1 cellular context compared by ENCODE assay signal in genomic region chr14:75831455-75831854, GRCh38.
A peak's percentile ranks its signal among the peaks of the same experiment; 100 is the strongest.
TF ChIP-seq lines count a peak whose summit lies in the region.

No MANE protein-coding gene starts in this region.

TF ChIP-seq in K562, 482 proteins besides CTCF, POLR2A, EP300 and RAD21 (continued from another document and continues in another):
- no peak for TF ChIP-seq TRIM25 (IDR thresholded peaks at IDR 0.05; ENCODE audit: borderline replicate concordance)
- no peak for TF ChIP-seq HOMEZ (CRISPR knock-in tag; IDR thresholded peaks at IDR 0.05)
- TF ChIP-seq HCFC1 (IDR thresholded peaks at IDR 0.05; ENCODE audit: low read depth, low read length) = 0 out of 2 replicates have a peak, but pooled peaks have one; percentile 13
- no peak for TF ChIP-seq SNAPC5 (CRISPR knock-in tag; IDR thresholded peaks at IDR 0.05)
- TF ChIP-seq, protein P1, sequence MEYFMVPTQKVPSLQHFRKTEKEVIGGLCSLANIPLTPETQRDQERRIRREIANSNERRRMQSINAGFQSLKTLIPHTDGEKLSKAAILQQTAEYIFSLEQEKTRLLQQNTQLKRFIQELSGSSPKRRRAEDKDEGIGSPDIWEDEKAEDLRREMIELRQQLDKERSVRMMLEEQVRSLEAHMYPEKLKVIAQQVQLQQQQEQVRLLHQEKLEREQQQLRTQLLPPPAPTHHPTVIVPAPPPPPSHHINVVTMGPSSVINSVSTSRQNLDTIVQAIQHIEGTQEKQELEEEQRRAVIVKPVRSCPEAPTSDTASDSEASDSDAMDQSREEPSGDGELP (CRISPR knock-in tag; IDR thresholded peaks at IDR 0.05; ENCODE audit: borderline replicate concordance) = peak; percentile 31; the same call in 1 of the 2 replicates
- no peak for TF ChIP-seq GATA2 (CRISPR knock-in tag; IDR thresholded peaks at IDR 0.05)
- no peak for TF ChIP-seq HNRNPLL (IDR thresholded peaks at IDR 0.05; ENCODE audit: low read depth, low read length, poor library complexity, severe bottlenecking)
- 0 out of 4 replicates have a peak, but pooled peaks of 1 of the 2 experiments have one; percentile 4 for TF ChIP-seq FOXK2 (conservative IDR thresholded peaks at IDR 0.05 in 1 of 2, IDR thresholded peaks at IDR 0.05 in 1 of 2; ENCODE audit: low read depth in 2 of 2)
- TF ChIP-seq, protein P2, sequence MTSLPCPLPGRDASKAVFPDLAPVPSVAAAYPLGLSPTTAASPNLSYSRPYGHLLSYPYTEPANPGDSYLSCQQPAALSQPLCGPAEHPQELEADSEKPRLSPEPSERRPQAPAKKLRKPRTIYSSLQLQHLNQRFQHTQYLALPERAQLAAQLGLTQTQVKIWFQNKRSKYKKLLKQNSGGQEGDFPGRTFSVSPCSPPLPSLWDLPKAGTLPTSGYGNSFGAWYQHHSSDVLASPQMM (CRISPR knock-in tag; IDR thresholded peaks at IDR 0.05) = no peak
- TF ChIP-seq, protein P3, sequence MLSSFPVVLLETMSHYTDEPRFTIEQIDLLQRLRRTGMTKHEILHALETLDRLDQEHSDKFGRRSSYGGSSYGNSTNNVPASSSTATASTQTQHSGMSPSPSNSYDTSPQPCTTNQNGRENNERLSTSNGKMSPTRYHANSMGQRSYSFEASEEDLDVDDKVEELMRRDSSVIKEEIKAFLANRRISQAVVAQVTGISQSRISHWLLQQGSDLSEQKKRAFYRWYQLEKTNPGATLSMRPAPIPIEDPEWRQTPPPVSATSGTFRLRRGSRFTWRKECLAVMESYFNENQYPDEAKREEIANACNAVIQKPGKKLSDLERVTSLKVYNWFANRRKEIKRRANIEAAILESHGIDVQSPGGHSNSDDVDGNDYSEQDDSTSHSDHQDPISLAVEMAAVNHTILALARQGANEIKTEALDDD (IDR thresholded peaks at IDR 0.05) = peak; percentile 72
- TF ChIP-seq, protein P4, sequence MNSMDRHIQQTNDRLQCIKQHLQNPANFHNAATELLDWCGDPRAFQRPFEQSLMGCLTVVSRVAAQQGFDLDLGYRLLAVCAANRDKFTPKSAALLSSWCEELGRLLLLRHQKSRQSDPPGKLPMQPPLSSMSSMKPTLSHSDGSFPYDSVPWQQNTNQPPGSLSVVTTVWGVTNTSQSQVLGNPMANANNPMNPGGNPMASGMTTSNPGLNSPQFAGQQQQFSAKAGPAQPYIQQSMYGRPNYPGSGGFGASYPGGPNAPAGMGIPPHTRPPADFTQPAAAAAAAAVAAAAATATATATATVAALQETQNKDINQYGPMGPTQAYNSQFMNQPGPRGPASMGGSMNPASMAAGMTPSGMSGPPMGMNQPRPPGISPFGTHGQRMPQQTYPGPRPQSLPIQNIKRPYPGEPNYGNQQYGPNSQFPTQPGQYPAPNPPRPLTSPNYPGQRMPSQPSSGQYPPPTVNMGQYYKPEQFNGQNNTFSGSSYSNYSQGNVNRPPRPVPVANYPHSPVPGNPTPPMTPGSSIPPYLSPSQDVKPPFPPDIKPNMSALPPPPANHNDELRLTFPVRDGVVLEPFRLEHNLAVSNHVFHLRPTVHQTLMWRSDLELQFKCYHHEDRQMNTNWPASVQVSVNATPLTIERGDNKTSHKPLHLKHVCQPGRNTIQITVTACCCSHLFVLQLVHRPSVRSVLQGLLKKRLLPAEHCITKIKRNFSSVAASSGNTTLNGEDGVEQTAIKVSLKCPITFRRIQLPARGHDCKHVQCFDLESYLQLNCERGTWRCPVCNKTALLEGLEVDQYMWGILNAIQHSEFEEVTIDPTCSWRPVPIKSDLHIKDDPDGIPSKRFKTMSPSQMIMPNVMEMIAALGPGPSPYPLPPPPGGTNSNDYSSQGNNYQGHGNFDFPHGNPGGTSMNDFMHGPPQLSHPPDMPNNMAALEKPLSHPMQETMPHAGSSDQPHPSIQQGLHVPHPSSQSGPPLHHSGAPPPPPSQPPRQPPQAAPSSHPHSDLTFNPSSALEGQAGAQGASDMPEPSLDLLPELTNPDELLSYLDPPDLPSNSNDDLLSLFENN (IDR thresholded peaks at IDR 0.05; ENCODE audit: low read depth in 2 of 2, low read length in 2 of 2) = no peak
- 0 out of 2 replicates have a peak, but pooled peaks have one; percentile 15 for TF ChIP-seq GTF2E2 (tag; IDR thresholded peaks at IDR 0.05)
- TF ChIP-seq GATAD2B (IDR thresholded peaks at IDR 0.05; ENCODE audit: borderline replicate concordance) = no peak
- peak; percentile 53 for TF ChIP-seq EGR1 (conservative IDR thresholded peaks at IDR 0.05)
- peak; percentile 80 for TF ChIP-seq SPI1 (IDR thresholded peaks at IDR 0.05; ENCODE audit: borderline replicate concordance, low read depth, low read length)
- TF ChIP-seq, protein P5, sequence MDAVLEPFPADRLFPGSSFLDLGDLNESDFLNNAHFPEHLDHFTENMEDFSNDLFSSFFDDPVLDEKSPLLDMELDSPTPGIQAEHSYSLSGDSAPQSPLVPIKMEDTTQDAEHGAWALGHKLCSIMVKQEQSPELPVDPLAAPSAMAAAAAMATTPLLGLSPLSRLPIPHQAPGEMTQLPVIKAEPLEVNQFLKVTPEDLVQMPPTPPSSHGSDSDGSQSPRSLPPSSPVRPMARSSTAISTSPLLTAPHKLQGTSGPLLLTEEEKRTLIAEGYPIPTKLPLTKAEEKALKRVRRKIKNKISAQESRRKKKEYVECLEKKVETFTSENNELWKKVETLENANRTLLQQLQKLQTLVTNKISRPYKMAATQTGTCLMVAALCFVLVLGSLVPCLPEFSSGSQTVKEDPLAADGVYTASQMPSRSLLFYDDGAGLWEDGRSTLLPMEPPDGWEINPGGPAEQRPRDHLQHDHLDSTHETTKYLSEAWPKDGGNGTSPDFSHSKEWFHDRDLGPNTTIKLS (IDR thresholded peaks at IDR 0.05; ENCODE audit: borderline replicate concordance, low read depth) = peak; percentile 81; the same call in 1 of the 2 replicates
- peak; percentile 27 for TF ChIP-seq RBBP5 (IDR thresholded peaks at IDR 0.05; ENCODE audit: borderline replicate concordance, insufficient read depth, low read length, poor library complexity, severe bottlenecking)
- peak; percentile 46 for TF ChIP-seq NFIC (IDR thresholded peaks at IDR 0.05)
- no peak for TF ChIP-seq TARDBP (IDR thresholded peaks at IDR 0.05)
- TF ChIP-seq PHF8 (IDR thresholded peaks at IDR 0.05; ENCODE audit: borderline replicate concordance, low read length) = peak; percentile 16; the same call in 1 of the 2 replicates
- TF ChIP-seq KDM5B (IDR thresholded peaks at IDR 0.05; ENCODE audit: insufficient replicate concordance, low read depth, low read length) = peak; percentile 56
- TF ChIP-seq ZNF316 (IDR thresholded peaks at IDR 0.05) = peak; percentile 90
- peak; percentile 61; the same call in 1 of the 2 replicates for TF ChIP-seq EP400 (IDR thresholded peaks at IDR 0.05)
- TF ChIP-seq RCOR1 (IDR thresholded peaks at IDR 0.05; ENCODE audit: borderline replicate concordance in 1 of 2, low read depth in 2 of 2, low read length in 2 of 2) = 0 out of 4 replicates have a peak, but pooled peaks of 1 of the 2 experiments have one; percentile 14
- no peak for TF ChIP-seq ZNF76 (CRISPR knock-in tag; IDR thresholded peaks at IDR 0.05; ENCODE audit: borderline replicate concordance)
- TF ChIP-seq VEZF1 (CRISPR knock-in tag; IDR thresholded peaks at IDR 0.05) = peak; percentile 74
- TF ChIP-seq YY1 (IDR thresholded peaks at IDR 0.05; ENCODE audit: borderline replicate concordance in 1 of 3, control insufficient read depth in 1 of 3, extremely low read depth in 1 of 3, insufficient read depth in 3 of 3, insufficient read length in 1 of 3, insufficient replicate concordance in 2 of 3, low read depth in 1 of 3, low read length in 2 of 3) = peak in 2 of 3 experiments; percentile 49 to 73
- TF ChIP-seq NBN (IDR thresholded peaks at IDR 0.05; ENCODE audit: low read depth) = 0 out of 2 replicates have a peak, but pooled peaks have one; percentile 17
- peak; percentile 34; the same call in 1 of the 2 replicates for TF ChIP-seq TEAD4 (IDR thresholded peaks at IDR 0.05; ENCODE audit: low read length)
- no peak for TF ChIP-seq TEAD4 (CRISPR knock-in tag; IDR thresholded peaks at IDR 0.05; ENCODE audit: borderline replicate concordance)
- TF ChIP-seq CREM (IDR thresholded peaks at IDR 0.05; ENCODE audit: low read depth) = peak; percentile 73
